ENCODE assay signal across 8 cellular contexts in the genomic region with DNA sequence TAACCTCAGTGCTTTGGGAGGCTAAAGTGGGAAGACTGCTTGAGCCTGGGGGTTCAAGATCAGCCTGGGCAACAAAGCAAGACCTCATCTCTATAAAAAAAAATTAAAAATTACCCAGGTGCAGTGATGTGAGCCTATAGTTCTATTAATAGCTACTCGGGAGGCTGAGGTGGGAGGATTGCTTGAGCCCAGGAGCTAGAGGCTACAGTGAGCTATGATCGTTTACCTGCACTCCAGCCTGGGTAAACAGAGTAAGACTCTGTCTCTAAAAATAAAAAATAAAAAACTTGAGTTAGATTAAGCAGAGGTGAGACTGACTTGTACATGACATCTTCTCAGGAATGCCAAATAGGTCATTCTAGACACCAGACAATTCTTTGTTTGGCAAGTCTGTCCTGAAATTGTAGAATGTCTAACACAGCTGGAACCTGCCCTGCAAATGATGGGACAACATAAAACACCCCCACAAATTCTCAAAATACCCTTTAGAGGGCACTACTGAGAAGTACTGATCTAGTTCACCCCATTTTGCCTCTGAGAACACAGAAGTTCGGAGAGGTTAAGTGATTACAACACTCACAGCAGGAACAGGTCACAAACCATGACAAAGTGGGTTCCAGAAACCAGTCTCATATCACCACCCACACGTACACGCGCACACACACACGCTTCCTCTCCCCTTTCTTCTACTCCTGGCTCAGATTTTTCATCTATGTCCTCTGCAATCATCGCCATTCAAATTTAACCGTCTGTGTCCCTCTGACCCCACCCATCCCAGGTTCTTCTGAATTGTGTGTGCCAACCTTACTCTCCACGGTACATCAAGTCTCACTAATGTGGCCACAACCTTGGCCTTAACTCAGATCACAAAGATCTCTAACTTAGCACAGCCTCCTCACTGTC. TPM values are rescaled to one million over a fixed set of nuclear protein-coding genes. Genes with fewer than 3 reads are reported as not detected.
DNase-seq lines count a peak whose midpoint lies in the region; ATAC-seq and TF ChIP-seq lines count a peak whose summit lies in the region.

No MANE protein-coding gene starts in this region.

- H3K79me2 ChIP-seq in GM23248 (ENCODE audit: insufficient read depth) (peaks cover 76% of the 10 kb centered on the region), MM.1S (ENCODE audit: low read length) (peaks cover 84% of the 10 kb centered on the region)

- 0 out of 2 replicates have a peak overlapping the region, but pooled peaks have one; percentile 59 for H2AFZ ChIP-seq in GM23248
- no peak overlapping the region for H2AFZ ChIP-seq in MM.1S (ENCODE audit: low read length)

- H3K36me3 ChIP-seq in GM23248 (ENCODE audit: low read depth) (no peaks in the 10 kb centered on the region), MM.1S (replicated peaks; ENCODE audit: insufficient read depth, low read length) (no peaks in the 10 kb centered on the region), heart right ventricle (no peaks in the 10 kb centered on the region), ovary (no peaks in the 10 kb centered on the region)

- H3K27me3 ChIP-seq in GM23248 (replicated peaks; ENCODE audit: insufficient read depth) (no peaks in the 10 kb centered on the region), MM.1S (replicated peaks; ENCODE audit: insufficient read depth, low read length) (no peaks in the 10 kb centered on the region), heart right ventricle (no peaks in the 10 kb centered on the region), ovary (no peaks in the 10 kb centered on the region)

- DNase-seq in GM10248 (ENCODE audit: extremely low spot score) (peak; percentile 75), GM23248 (no peak), MM.1S (no peak), activated T-cell treated with anti-CD3 and anti-CD28 coated beads for 1 hour (ENCODE audit: low read depth) (peak; percentile 28), heart right ventricle (no peak), ovary (no peak), COLO668 (lab: John Stamatoyannopoulos, UW; ENCODE audit: unreplicated experiment) (no peak)
- DNase-seq in stimulated activated CD4-positive, alpha-beta T cell treated with anti-CD3 and anti-CD28 coated beads, Interleukin-1b, Interleukin-23, amount 100 ng/mL, for 4 hours (ENCODE audit: low read depth in 2 of 2), result peak; percentile 37 to 61

- no peak for TF ChIP-seq EP300 in ovary (IDR thresholded peaks at IDR 0.05)

- H3K4me3 ChIP-seq in GM23248 (no peak overlapping the region), MM.1S (ENCODE audit: low read length) (no peak overlapping the region), heart right ventricle (peak overlapping the region in 1 of 10 donors; percentile 3), ovary (no peak overlapping the region)

- peak in 7 of 8 donors; percentile 44 to 76 (median 56) for ATAC-seq in heart right ventricle

- H3K9ac ChIP-seq in GM23248 (no peak overlapping the region), MM.1S (ENCODE audit: low read length) (no peak overlapping the region)

- intact Hi-C loops in heart right ventricle (cut with DNase I) (loop anchor here in 2 of 10 donors (5.0 to 10.0 kb wide), 2 partner anchors 41 to 53 kb away; a partner anchor contains a TSS), ovary (cut with DNase I) (no loop called here)

- TF ChIP-seq CTCF in GM10248 (IDR thresholded peaks at IDR 0.05; ENCODE audit: control extremely low read depth, extremely low read depth, low read depth, missing control alignments) (peak; percentile 36), MM.1S (IDR thresholded peaks at IDR 0.05; ENCODE audit: low read length) (peak; percentile 18; the same call in 1 of the 2 replicates), heart right ventricle (IDR thresholded peaks at IDR 0.05) (peak in 2 of 9 donors; percentile 7 to 47), ovary (IDR thresholded peaks at IDR 0.05) (no peak)

- H3K27ac ChIP-seq in GM23248 (peak overlapping the region; percentile 72), MM.1S (ENCODE audit: low read length) (no peak overlapping the region), heart right ventricle (peak overlapping the region in 9 of 10 donors; percentile 19 to 88 (median 63)), ovary (peak overlapping the region in 1 of 2 donors; percentile 39)

- H3K9me2 ChIP-seq in GM23248 (ENCODE audit: insufficient read depth) (no peaks in the 10 kb centered on the region), MM.1S (replicated peaks; ENCODE audit: insufficient read depth, low read length) (no peaks in the 10 kb centered on the region)

- H4K20me1 ChIP-seq in GM23248 (ENCODE audit: insufficient read depth) (no peaks in the 10 kb centered on the region), MM.1S (ENCODE audit: insufficient read depth, low read length) (no peaks in the 10 kb centered on the region)

- H3K9me3 ChIP-seq in GM23248 (ENCODE audit: low read depth) (no peaks in the 10 kb centered on the region), MM.1S (replicated peaks; ENCODE audit: insufficient read depth, low read length) (no peaks in the 10 kb centered on the region), heart right ventricle (no peaks in the 10 kb centered on the region), ovary (no peaks in the 10 kb centered on the region)

- no peak for TF ChIP-seq POLR2A in ovary (IDR thresholded peaks at IDR 0.05)

- H3K4me2 ChIP-seq in GM23248 (ENCODE audit: unreplicated experiment), result peak overlapping the region; percentile 93
- H3K4me2 ChIP-seq in MM.1S (ENCODE audit: low read depth, low read length), result no peak overlapping the region

- peaks cover 40% of the 10 kb centered on the region for H3F3A ChIP-seq in GM23248 (ENCODE audit: insufficient read depth)
- 0 out of 2 replicates have a peak, but pooled peaks cover 4% of the 10 kb centered on the region for H3F3A ChIP-seq in MM.1S (ENCODE audit: insufficient read depth, low read length)

- POLR2A ChIA-PET in GM10248 (lab: Yijun Ruan, JAX), result no interaction called here

- CTCF ChIA-PET in GM10248 (lab: Yijun Ruan, JAX), result interaction anchor here (0.6 to 5.6 kb wide), 22 partner anchors 10 to 76 kb away, joined by 3 to 46 read pairs (median 4); a partner anchor contains a TSS

- in situ Hi-C loops in GM23248 (cut with MboI), result no loop called here

- H3K4me1 ChIP-seq in GM23248 (ENCODE audit: insufficient read depth) (peaks cover 52% of the 10 kb centered on the region), MM.1S (ENCODE audit: low read length) (peaks cover 20% of the 10 kb centered on the region), heart right ventricle (peaks cover 7 to 53% (median 31%) of the 10 kb centered on the region in 9 donors), ovary (ENCODE audit: insufficient read depth) (peaks cover 2% of the 10 kb centered on the region)

- 94 to 95% methylated on average over 10 of the region's 10 CpGs for WGBS in GM23248 (ENCODE audit: low coverage in 1 of 2, low lambda C conversion rate in 2 of 2, missing lambda C conversion rate in 2 of 2), 2 experiments
- 82 to 90% methylated on average over 10 of the region's 10 CpGs for WGBS in heart right ventricle, 2 donors
- 94 to 96% (median 95%) methylated on average over 10 of the region's 10 CpGs for WGBS in ovary, 3 donors

RNA-seq across cellular contexts. Expression of a gene that starts 38.3 kb away (rescaled TPM):
- total RNA-seq in GM23248 (2014; rRNA removed; shearing (Covaris generic)), result 23.8 and 25.3 TPM in 2 replicates
- polyA plus RNA-seq in GM23248 (2016; fragmentation: Nextera tagmentation; extraction: Ambion mirVana), result 12.0 and 12.5 TPM in 2 replicates
- 10 to 100 TPM in 1 of 10 donors, 1 to 10 TPM in 9; 3.4 to 15.4 (median 4.2) TPM for total RNA-seq in heart right ventricle
- 1 to 10 TPM; 2.2 to 3.8 TPM for polyA plus RNA-seq in heart right ventricle
- 10 to 100 TPM in 1 of 7 donors, 1 to 10 TPM in 6; 4.4 to 35.3 (median 9.6) TPM for total RNA-seq in ovary
- polyA plus RNA-seq in ovary, result 10 to 100 TPM in 1 of 2 donors, 1 to 10 TPM in 1; 4.5 to 11.8 TPM

Comparison
In these comparisons a context has a peak if more than half of its experiments do, and no peak if none do; other contexts are left out.
1. DNase-seq: peak in GM10248 (single experiment), activated T-cell treated with anti-CD3 and anti-CD28 coated beads for 1 hour (single experiment) and stimulated activated CD4-positive, alpha-beta T cell treated with anti-CD3 and anti-CD28 coated beads, Interleukin-1b, Interleukin-23, amount 100 ng/mL, for 4 hours (2 of 2); none in GM23248 (single experiment), MM.1S (single experiment), heart right ventricle (0 of 2), ovary (0 of 5) and COLO668 (single experiment).
2. CTCF ChIP-seq: peak in GM10248 (single experiment) and MM.1S (single experiment); none in ovary (0 of 3).